18 cellular contexts compared by ENCODE assay signal in genomic region chrX:68488657-68489056, GRCh38. TPM values are rescaled to one million over a fixed set of nuclear protein-coding genes. Genes with fewer than 3 reads are reported as not detected.
A peak's percentile ranks its signal among the peaks of the same experiment; 100 is the strongest.
DNase-seq lines count a peak whose midpoint lies in the region; ATAC-seq, FAIRE-seq and TF ChIP-seq lines count a peak whose summit lies in the region.
"Had no signal": no experiment of that assay in that cellular context is flagged by ENCODE, and none has a peak within 500 bp of the region (broad histone marks: within the 10 kb centered on the region; RNA-seq: fewer than 3 reads in every experiment).

No MANE protein-coding gene starts in this region.

- TF ChIP-seq POLR2A in K562 (conservative IDR thresholded peaks at IDR 0.05), result no peak

- no peak for FAIRE-seq in K562 (lab: Jason Lieb, UNC)
- FAIRE-seq: GM18507, H54 had no signal

- POLR2A ChIA-PET in K562 (lab: Yijun Ruan, JAX), result interaction anchor here (1.0 kb wide), 1 partner anchor 9 kb away, joined by 4 read pairs; no protein-coding TSS in a partner anchor

- DNase-seq in HuH-7.5 (ENCODE audit: low spot score) (peak; percentile 27), K562 (ENCODE audit: extremely low read depth in 1 of 4, low spot score in 3 of 4) (no peak), lung (ENCODE audit: low spot score) (peak; percentile 48), NCI-H1436 treated with DMSO at 0.1 percent for 48 hours (lab: John Stamatoyannopoulos, UW) (no peak), glomerular visceral epithelial cell (ENCODE audit: extremely low spot score) (no peak), right cardiac atrium (no peak)
- DNase-seq: CD8-positive, alpha-beta T cell; DMS 273 treated with DMSO at 0.1 percent for 48 hours; EL; IMR-90; NCI-H146; NCI-H2107; NCI-H345; NCI-H526 treated with DMSO at 0.1 percent for 48 hours had no signal

- in situ Hi-C loops in K562 (cut with MboI), result no loop called here

- no peaks in the 10 kb centered on the region for H3K9me1 ChIP-seq in K562 (ENCODE audit: control insufficient read depth, insufficient read depth, low read length)

- no peaks in the 10 kb centered on the region for H3K9me3 ChIP-seq in K562 (replicated peaks; ENCODE audit: control insufficient read depth, insufficient read depth, low read depth, low read length)
- H3K9me3 ChIP-seq in lung (ENCODE audit: control insufficient read depth in 2 of 2, insufficient read depth in 1 of 2, low read length in 1 of 2), result no peaks in the 10 kb centered on the region
- H3K9me3 ChIP-seq in right cardiac atrium (ENCODE audit: control insufficient read depth, low read length), result no peaks in the 10 kb centered on the region

- no peak overlapping the region for H3K4me2 ChIP-seq in K562 (ENCODE audit: insufficient read depth, low read length)

- H3K27me3 ChIP-seq in K562 (ENCODE audit: control insufficient read depth in 2 of 2, insufficient read depth in 2 of 2, low read length in 2 of 2) (no peaks in the 10 kb centered on the region), lung (ENCODE audit: control insufficient read depth, insufficient read depth) (no peaks in the 10 kb centered on the region), right cardiac atrium (ENCODE audit: control insufficient read depth, insufficient read depth) (no peaks in the 10 kb centered on the region)

- peaks cover 0 to 3% of the 10 kb centered on the region in 2 experiments; a peak in 1 of 5 replicates for H3K4me1 ChIP-seq in K562 (replicated peaks in 1 of 2; ENCODE audit: control insufficient read depth in 2 of 2, insufficient read depth in 2 of 2, low read length in 2 of 2)
- no peaks in the 10 kb centered on the region for H3K4me1 ChIP-seq in lung (ENCODE audit: control insufficient read depth in 2 of 2, insufficient read depth in 2 of 2, low read length in 2 of 2)
- no peaks in the 10 kb centered on the region for H3K4me1 ChIP-seq in right cardiac atrium (ENCODE audit: control insufficient read depth, insufficient read depth, low read length)

- H4K20me1 ChIP-seq in K562 (replicated peaks; ENCODE audit: control insufficient read depth, insufficient read depth, low read length), result no peaks in the 10 kb centered on the region

- TF ChIP-seq RAD21 in K562 (CRISPR knock-in tag; conservative IDR thresholded peaks at IDR 0.05 in 1 of 2, IDR thresholded peaks at IDR 0.05 in 1 of 2), result no peak

- no peaks in the 10 kb centered on the region for H3K36me3 ChIP-seq in K562 (ENCODE audit: control insufficient read depth, insufficient read depth, low read length)
- no peaks in the 10 kb centered on the region for H3K36me3 ChIP-seq in lung (ENCODE audit: control insufficient read depth in 2 of 2, insufficient read depth in 2 of 2, low read length in 2 of 2)

- WGBS in K562 (ENCODE audit: insufficient coverage, low coverage, missing lambda C conversion rate), result 4% methylated on average over 4 of the region's 4 CpGs
- 45 to 73% methylated on average over 4 of the region's 4 CpGs for WGBS in lung, 2 donors
- WGBS in right cardiac atrium, result 63% methylated on average over 4 of the region's 4 CpGs

- no peak overlapping the region for H3K9ac ChIP-seq in K562 (ENCODE audit: insufficient read depth in 1 of 2, low read depth in 2 of 2, low read length in 2 of 2)

- CTCF ChIA-PET in K562 (lab: Yijun Ruan, JAX; ENCODE audit: low intra/inter-chr PET ratio), result no interaction called here

- TF ChIP-seq CTCF in K562 (IDR thresholded peaks at IDR 0.05 in 2 of 3, conservative IDR thresholded peaks at IDR 0.05 in 1 of 3; ENCODE audit: insufficient read depth in 2 of 3, low read depth in 1 of 3, low read length in 3 of 3) (no peak), lung (IDR thresholded peaks at IDR 0.05; ENCODE audit: control extremely low read depth, extremely low read depth) (no peak)

- no peak for TF ChIP-seq EP300 in K562 (IDR thresholded peaks at IDR 0.05; ENCODE audit: low read length)

- no peak for ATAC-seq in K562
- ATAC-seq in lung (ENCODE audit: insufficient read depth, low FRiP score), result no peak
- no peak for ATAC-seq in HG03520 (IDR thresholded peaks at IDR 0.05; ENCODE audit: unreplicated experiment)
- ATAC-seq in right cardiac atrium, result no peak
- ATAC-seq: CD8-positive, alpha-beta T cell; Right ventricle myocardium inferior had no signal

- no TSS peak for BruUV-seq in K562 (replicated peaks; lab: Mats Ljungman, UMichigan)

- intact Hi-C loops in K562 (cut with micrococcal nuclease), result no loop called here
- intact Hi-C loops in right cardiac atrium (cut with DNase I), result no loop called here

- H3K4me3 ChIP-seq in K562 (no peak overlapping the region), lung (no peak overlapping the region), right cardiac atrium (ENCODE audit: low read length) (no peak overlapping the region)

- H3K79me2 ChIP-seq in K562 (ENCODE audit: control insufficient read depth, insufficient read depth, low read length), result no peaks in the 10 kb centered on the region

- H2AFZ ChIP-seq in K562 (ENCODE audit: low read depth, low read length), result peak overlapping the region; percentile 51; the same call in 1 of the 2 replicates

- no peak overlapping the region for H3K27ac ChIP-seq in K562 (ENCODE audit: extremely low read depth, low read depth, low read length)
- peak overlapping the region in 1 of 2 donors; percentile 15 for H3K27ac ChIP-seq in lung (ENCODE audit: low read depth in 1 of 2, low read length in 1 of 2)
- no peak overlapping the region for H3K27ac ChIP-seq in right cardiac atrium (ENCODE audit: low read length)

RNA-seq across cellular contexts. Expression of gene YIPF6, which starts 10.2 kb away (rescaled TPM):
- total RNA-seq in K562 (2011; cell fraction: chromatin; rRNA removed; ENCODE audit: low replicate concordance), result 22.5 and 60.7 TPM in 2 replicates
- total RNA-seq in K562 (2011; cell fraction: nucleolus; rRNA removed), result 18.8 and 20.0 TPM in 2 replicates
- 38.9 and 76.5 TPM in 2 replicates for total RNA-seq in K562 (2011; cell fraction: nucleoplasm; rRNA removed)
- total RNA-seq in K562 (2014; rRNA removed) (7.7 and 10.7 TPM in 2 replicates), K562 (2014; rRNA removed; fragmentation: Illumina TruSeq; extraction: Trizol) (25.8 and 30.3 TPM in 2 replicates), K562 (2015; rRNA removed; fragmentation: Illumina TruSeq; extraction: Trizol) (12.0 and 14.1 TPM in 2 replicates), K562 (2021) (22.4 and 26.5 TPM in 2 replicates), lung (10 to 100 TPM; 44.6 to 46.3 TPM), right cardiac atrium (10 to 100 TPM; 24.9 to 32.4 (median 25.8) TPM)
- polyA plus RNA-seq in K562 (2011; rRNA removed) (29.1 and 32.1 TPM in 2 replicates), K562 (2014; fragmentation: Illumina TruSeq; extraction: Trizol) (14.3 and 15.6 TPM in 2 replicates), K562 (2014; fragmentation: Nextera tagmentation; extraction: Ambion mirVana) (10 to 100 TPM; 31.3 to 44.2 TPM), K562 (2014; rRNA removed) (10.3 and 12.8 TPM in 2 replicates), lung (10 to 100 TPM; 10.3 to 17.7 TPM), right cardiac atrium (9.5 TPM)
- 10.4 and 24.0 TPM in 2 replicates for polyA plus RNA-seq in K562 (2011; cell fraction: cytosol; rRNA removed)
- 17.6 and 24.1 TPM in 2 replicates for polyA plus RNA-seq in K562 (2011; cell fraction: nucleus; rRNA removed)
- 11.5 and 13.9 TPM in 2 replicates for polyA plus RNA-seq in K562 (2012)
- 18.1 and 20.2 TPM in 2 replicates for polyA minus RNA-seq in K562 (2011; rRNA and poly(A)+ RNA removed)
- 6.5 and 9.6 TPM in 2 replicates for polyA minus RNA-seq in K562 (2011; cell fraction: cytosol; rRNA and poly(A)+ RNA removed)
- polyA minus RNA-seq in K562 (2011; cell fraction: nucleus; rRNA and poly(A)+ RNA removed), result 9.6 and 15.7 TPM in 2 replicates

RNA-seq across cellular contexts. Expression of gene OPHN1, which starts 55.4 kb away (rescaled TPM):
- total RNA-seq in K562 (2011; cell fraction: chromatin; rRNA removed; ENCODE audit: low replicate concordance), result 2.5 and 2.9 TPM in 2 replicates
- total RNA-seq in K562 (2011; cell fraction: nucleolus; rRNA removed), result 1.2 and 2.2 TPM in 2 replicates
- total RNA-seq in K562 (2011; cell fraction: nucleoplasm; rRNA removed), result 2.3 and 2.4 TPM in 2 replicates
- total RNA-seq in K562 (2014; rRNA removed), result 1.00 and 1.1 TPM in 2 replicates
- total RNA-seq in K562 (2014; rRNA removed; fragmentation: Illumina TruSeq; extraction: Trizol), result 1.1 and 1.2 TPM in 2 replicates
- total RNA-seq in K562 (2015; rRNA removed; fragmentation: Illumina TruSeq; extraction: Trizol), result 1.6 and 1.8 TPM in 2 replicates
- 1.4 and 1.8 TPM in 2 replicates for total RNA-seq in K562 (2021)
- polyA plus RNA-seq in K562 (2011; rRNA removed), result 0.96 and 1.0 TPM in 2 replicates
- 0.52 and 0.66 TPM in 2 replicates for polyA plus RNA-seq in K562 (2011; cell fraction: cytosol; rRNA removed)
- polyA plus RNA-seq in K562 (2011; cell fraction: nucleus; rRNA removed), result 1.6 and 2.6 TPM in 2 replicates
- 1.5 and 2.1 TPM in 2 replicates for polyA plus RNA-seq in K562 (2012)
- polyA plus RNA-seq in K562 (2014; fragmentation: Illumina TruSeq; extraction: Trizol), result 1.3 and 1.6 TPM in 2 replicates
- under 1 TPM; 0.28 to 0.42 TPM for polyA plus RNA-seq in K562 (2014; fragmentation: Nextera tagmentation; extraction: Ambion mirVana)
- 0.49 and 0.85 TPM in 2 replicates for polyA plus RNA-seq in K562 (2014; rRNA removed)
- 2.0 and 4.8 TPM in 2 replicates for polyA minus RNA-seq in K562 (2011; rRNA and poly(A)+ RNA removed)
- 4.2 TPM in 2 replicates for polyA minus RNA-seq in K562 (2011; cell fraction: cytosol; rRNA and poly(A)+ RNA removed)
- polyA minus RNA-seq in K562 (2011; cell fraction: nucleus; rRNA and poly(A)+ RNA removed), result 2.3 and 4.0 TPM in 2 replicates
- total RNA-seq in lung, result 10 to 100 TPM; 11.3 to 22.0 TPM
- polyA plus RNA-seq in lung, result 1 to 10 TPM; 1.1 to 2.3 TPM
- 1 to 10 TPM; 4.1 to 5.2 (median 4.9) TPM for total RNA-seq in right cardiac atrium
- 1.1 TPM for polyA plus RNA-seq in right cardiac atrium

Comparison
In these comparisons a context has a peak if more than half of its experiments do, and no peak if none do; other contexts are left out.
1. DNase-seq: peak in HuH-7.5 (single experiment) and lung (single experiment); none in K562 (0 of 4), NCI-H1436 treated with DMSO at 0.1 percent for 48 hours (single experiment), glomerular visceral epithelial cell (single experiment) and right cardiac atrium (0 of 3).